Comparison of ENCODE assay signal across 19 cellular contexts in the genomic region with DNA sequence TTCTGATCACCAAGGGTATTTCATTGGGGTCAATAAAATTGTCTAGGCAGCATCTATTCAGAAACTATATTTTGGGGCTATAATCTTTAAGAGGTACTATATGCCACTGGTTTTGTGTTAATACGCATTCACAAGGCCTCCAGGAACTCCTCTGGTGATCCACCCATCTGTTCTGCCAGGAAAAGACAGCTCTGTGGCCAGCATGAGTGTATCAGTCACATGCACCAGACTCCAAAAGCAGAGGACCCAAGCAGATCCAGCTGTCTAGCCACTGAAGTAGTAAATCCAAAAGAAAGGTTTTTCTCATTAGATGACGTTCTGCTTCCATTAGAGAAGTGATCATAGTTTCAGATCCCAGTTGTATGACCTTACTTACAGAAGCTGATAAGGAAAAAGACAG.
A peak's percentile ranks its signal among the peaks of the same experiment; 100 is the strongest.
DNase-seq lines count a peak whose midpoint lies in the region; ATAC-seq and TF ChIP-seq lines count a peak whose summit lies in the region.
"Had no signal": no experiment of that assay in that cellular context is flagged by ENCODE, and none has a peak within 500 bp of the region (broad histone marks: within the 10 kb centered on the region; RNA-seq: fewer than 3 reads in every experiment).

No MANE protein-coding gene starts in this region.

- no peaks in the 10 kb centered on the region for H3K27me3 ChIP-seq in adipocyte (replicated peaks; ENCODE audit: control insufficient read depth, insufficient read depth, low read length)
- no peaks in the 10 kb centered on the region for H3K27me3 ChIP-seq in osteoblast (ENCODE audit: insufficient read depth, low read length)
- no peaks in the 10 kb centered on the region for H3K27me3 ChIP-seq in Caco-2 (replicated peaks; ENCODE audit: control insufficient read depth, insufficient read depth, low read length)
- H3K27me3 ChIP-seq: ascending aorta, testis had no signal

- no peak for TF ChIP-seq CTCF in osteoblast (IDR thresholded peaks at IDR 0.05; ENCODE audit: extremely low read depth, low read depth, low read length)
- TF ChIP-seq CTCF in Caco-2 (IDR thresholded peaks at IDR 0.05; ENCODE audit: insufficient read depth in 1 of 2, low read depth in 1 of 2, low read length in 1 of 2, severe bottlenecking in 1 of 2, unreplicated experiment in 1 of 2), result no peak

- no peak overlapping the region for H3K4me2 ChIP-seq in osteoblast (ENCODE audit: insufficient read depth, low read length)

- DNase-seq in AG08395 (ENCODE audit: low spot score) (peak; percentile 80), adipocyte (ENCODE audit: low read depth) (peak; percentile 17), Right ventricle myocardium superior (no peak), osteoblast (ENCODE audit: insufficient read length, low spot score, missing footprints) (peak; percentile 80), Caco-2 (no peak), cerebellar cortex (ENCODE audit: low spot score) (no peak)
- DNase-seq: activated CD4-positive, alpha-beta T cell treated with anti-CD3 and anti-CD28 coated beads, Interleukin-2, amount 10 ng/mL, durations not matched to agents 24 days and 14 days; CD4-positive, CD25-positive, alpha-beta regulatory T cell; DMS53; H7; mammary epithelial cell; natural killer cell; NCI-H2029; NCI-H510A; posterior cingulate gyrus; testis had no signal

- H3K9me3 ChIP-seq in adipocyte (ENCODE audit: control insufficient read depth, low read length), result no peaks in the 10 kb centered on the region
- no peaks in the 10 kb centered on the region for H3K9me3 ChIP-seq in osteoblast (ENCODE audit: low read depth, low read length)
- H3K9me3 ChIP-seq in Caco-2, result 0 out of 2 replicates have a peak, but pooled peaks cover 6% of the 10 kb centered on the region
- H3K9me3 ChIP-seq: ascending aorta, testis had no signal

- peaks cover 5% of the 10 kb centered on the region for H3K27me3 Mint-ChIP-seq in Caco-2 (ENCODE audit: insufficient read depth, unreplicated experiment)

- H3K9me3 Mint-ChIP-seq in Caco-2 (ENCODE audit: unreplicated experiment), result peaks cover 21% of the 10 kb centered on the region
- H3K9me3 Mint-ChIP-seq: natural killer cell had no signal

- POLR2A ChIA-PET in Caco-2 (lab: Charles Lee), result no interaction called here

- no peaks in the 10 kb centered on the region for H3K36me3 Mint-ChIP-seq in Caco-2 (ENCODE audit: insufficient read depth, unreplicated experiment)
- H3K36me3 Mint-ChIP-seq: CD4-positive, CD25-positive, alpha-beta regulatory T cell; natural killer cell had no signal

- CTCF ChIA-PET in Caco-2 (lab: Charles Lee), result interaction anchor here (0.6 kb wide), 1 partner anchor 30 kb away, joined by 3 read pairs; no protein-coding TSS in a partner anchor

- peak overlapping the region; percentile 24 for H2AFZ ChIP-seq in osteoblast (ENCODE audit: low read length)

- no peaks in the 10 kb centered on the region for H3K79me2 ChIP-seq in osteoblast (ENCODE audit: insufficient read depth, low read length)

- intact Hi-C loops in Right ventricle myocardium superior (cut with DNase I), result no loop called here
- intact Hi-C loops in Caco-2 (cut with micrococcal nuclease; ENCODE audit: unreplicated experiment), result no loop called here

- no TSS peak for BruUV-seq in Caco-2 (replicated peaks; lab: Mats Ljungman, UMichigan)

- no peak overlapping the region for H3K27ac Mint-ChIP-seq in Caco-2 (ENCODE audit: unreplicated experiment)
- H3K27ac Mint-ChIP-seq: activated CD4-positive, alpha-beta T cell treated with anti-CD3 and anti-CD28 coated beads, Interleukin-2, amount 10 ng/mL, durations not matched to agents 24 days and 14 days; CD4-positive, CD25-positive, alpha-beta regulatory T cell; natural killer cell had no signal

- H3K36me3 ChIP-seq in adipocyte (ENCODE audit: control insufficient read depth, insufficient read depth, low read length, severe bottlenecking) (no peaks in the 10 kb centered on the region), osteoblast (ENCODE audit: insufficient read depth, low read length) (no peaks in the 10 kb centered on the region), Caco-2 (ENCODE audit: control insufficient read depth, insufficient read depth, low read length) (no peaks in the 10 kb centered on the region)
- H3K36me3 ChIP-seq: ascending aorta had no signal

- H3K4me3 Mint-ChIP-seq in Caco-2 (ENCODE audit: unreplicated experiment), result no peak overlapping the region
- H3K4me3 Mint-ChIP-seq: activated CD4-positive, alpha-beta T cell treated with anti-CD3 and anti-CD28 coated beads, Interleukin-2, amount 10 ng/mL, durations not matched to agents 24 days and 14 days; CD4-positive, CD25-positive, alpha-beta regulatory T cell; natural killer cell had no signal

- H3K4me1 ChIP-seq in adipocyte (ENCODE audit: control insufficient read depth, insufficient read depth, low read length), result peaks cover 53% of the 10 kb centered on the region
- H3K4me1 ChIP-seq in osteoblast (ENCODE audit: insufficient read depth, low read length), result peaks cover 20% of the 10 kb centered on the region
- no peaks in the 10 kb centered on the region for H3K4me1 ChIP-seq in Caco-2

- no peaks in the 10 kb centered on the region for H4K20me1 ChIP-seq in osteoblast (ENCODE audit: insufficient read depth, low read length)

- H3K4me3 ChIP-seq in adipocyte (ENCODE audit: low read length) (no peak overlapping the region), osteoblast (ENCODE audit: insufficient read depth, low read length) (no peak overlapping the region), Caco-2 (ENCODE audit: low read depth, low read length) (no peak overlapping the region)
- H3K4me3 ChIP-seq: ascending aorta, testis had no signal

- ATAC-seq in Right ventricle myocardium superior (ENCODE audit: poor library complexity) (peak; percentile 82), GM18873 (IDR thresholded peaks at IDR 0.05; ENCODE audit: low FRiP score, unreplicated experiment) (no peak), GM21381 (IDR thresholded peaks at IDR 0.05; ENCODE audit: unreplicated experiment) (no peak)
- ATAC-seq: natural killer cell had no signal

- H3K4me1 Mint-ChIP-seq in Caco-2 (ENCODE audit: low read depth, unreplicated experiment), result no peaks in the 10 kb centered on the region
- H3K4me1 Mint-ChIP-seq: activated CD4-positive, alpha-beta T cell treated with anti-CD3 and anti-CD28 coated beads, Interleukin-2, amount 10 ng/mL, durations not matched to agents 24 days and 14 days; CD4-positive, CD25-positive, alpha-beta regulatory T cell had no signal

- peak overlapping the region; percentile 2 for H3K27ac ChIP-seq in osteoblast (ENCODE audit: low read depth, low read length)
- H3K27ac ChIP-seq: testis had no signal

- H3K9ac ChIP-seq in adipocyte (ENCODE audit: low read length), result peak overlapping the region; percentile 35

Comparison
In these comparisons a context has a peak if more than half of its experiments do, and no peak if none do; other contexts are left out.
1. DNase-seq: peak in AG08395 (single experiment), adipocyte (single experiment) and osteoblast (single experiment); none in Right ventricle myocardium superior (single experiment), Caco-2 (0 of 2) and cerebellar cortex (single experiment).